ENCODE assay signal across 8 cellular contexts in genomic region chr1:92961896-92962752, GRCh38. TPM values are rescaled to one million over a fixed set of nuclear protein-coding genes. Genes with fewer than 3 reads are reported as not detected.
DNase-seq lines count a peak whose midpoint lies in the region; ATAC-seq and TF ChIP-seq lines count a peak whose summit lies in the region.

No MANE protein-coding gene starts in this region.

- no peak for TF ChIP-seq CTCF in GM12864 (IDR thresholded peaks at IDR 0.05; ENCODE audit: low read depth, low read length, missing control alignments)

- H3K4me3 Mint-ChIP-seq in dendritic cell treated with granulocyte-macrophage colony-stimulating factor and Interleukin-4, amounts not matched to agents 40 ng/mL and 50 ng/mL, for 4 days = peak overlapping the region; percentile 85
- no peak overlapping the region for H3K4me3 Mint-ChIP-seq in memory B cell

- H3K4me1 Mint-ChIP-seq in dendritic cell treated with granulocyte-macrophage colony-stimulating factor and Interleukin-4, amounts not matched to agents 40 ng/mL and 50 ng/mL, for 4 days (ENCODE audit: low read depth) = peaks cover 25% of the 10 kb centered on the region
- H3K4me1 Mint-ChIP-seq in memory B cell = peaks cover 13% of the 10 kb centered on the region

- H3K9me3 Mint-ChIP-seq in dendritic cell treated with granulocyte-macrophage colony-stimulating factor and Interleukin-4, amounts not matched to agents 40 ng/mL and 50 ng/mL, for 4 days = no peaks in the 10 kb centered on the region
- no peaks in the 10 kb centered on the region for H3K9me3 Mint-ChIP-seq in memory B cell

- ATAC-seq in memory B cell (ENCODE audit: low read depth) = peak; percentile 67

- peak; percentile 86 for DNase-seq in GM12864 (ENCODE audit: low read depth)
- peak; percentile 60 for DNase-seq in H4 (ENCODE audit: low spot score)
- DNase-seq in LHCN-M2 (ENCODE audit: low read depth) = peak; percentile 91
- DNase-seq in activated CD4-positive, alpha-beta T cell treated with anti-CD3 and anti-CD28 coated beads for 24 hours (ENCODE audit: low read depth in 2 of 2) = peak; percentile 34 to 45
- peak; percentile 37 to 75 for DNase-seq in memory B cell (ENCODE audit: low spot score in 2 of 2)
- DNase-seq in stimulated activated CD8-positive, alpha-beta memory T cell treated with anti-CD3 and anti-CD28 coated beads, Interleukin-4, amount 100 ng/mL, for 24 hours (ENCODE audit: low read depth) = peak; percentile 32
- DNase-seq in D341Med (ENCODE audit: low spot score) = no peak

- H3K36me3 Mint-ChIP-seq in dendritic cell treated with granulocyte-macrophage colony-stimulating factor and Interleukin-4, amounts not matched to agents 40 ng/mL and 50 ng/mL, for 4 days (ENCODE audit: low read depth) = peaks cover 13% of the 10 kb centered on the region
- no peaks in the 10 kb centered on the region for H3K36me3 Mint-ChIP-seq in memory B cell

- H3K27ac Mint-ChIP-seq in dendritic cell treated with granulocyte-macrophage colony-stimulating factor and Interleukin-4, amounts not matched to agents 40 ng/mL and 50 ng/mL, for 4 days = no peak overlapping the region
- H3K27ac Mint-ChIP-seq in memory B cell = no peak overlapping the region

- intact Hi-C loops in dendritic cell treated with granulocyte-macrophage colony-stimulating factor and Interleukin-4, amounts not matched to agents 40 ng/mL and 50 ng/mL, for 4 days (cut with micrococcal nuclease) = loop anchor here (2.0 kb wide), 1 partner anchor 33 kb away; no protein-coding TSS in a partner anchor

- peak overlapping the region; percentile 95 for H3K4me3 ChIP-seq in GM12864 (ENCODE audit: low read depth, low read length)

- no peaks in the 10 kb centered on the region for H3K27me3 Mint-ChIP-seq in dendritic cell treated with granulocyte-macrophage colony-stimulating factor and Interleukin-4, amounts not matched to agents 40 ng/mL and 50 ng/mL, for 4 days
- H3K27me3 Mint-ChIP-seq in memory B cell = no peaks in the 10 kb centered on the region

RNA-seq across cellular contexts. Expression of gene DIPK1A, which starts 0.9 kb away (rescaled TPM):
- 22.2 and 25.7 TPM in 2 replicates for total RNA-seq in H4 (2014; rRNA removed; shearing (Covaris generic))
- 13.1 and 15.8 TPM in 2 replicates for total RNA-seq in LHCN-M2 (2014; rRNA removed)
- polyA plus RNA-seq in LHCN-M2 (2012) = 8.1 TPM
